ENCODE assay signal across 10 cellular contexts in genomic region chr12:64680235-64680634, GRCh38.
DNase-seq lines count a peak whose midpoint lies in the region; ATAC-seq, FAIRE-seq and TF ChIP-seq lines count a peak whose summit lies in the region.
"Had no signal": no experiment of that assay in that cellular context is flagged by ENCODE, and none has a peak within 500 bp of the region (broad histone marks: within the 10 kb centered on the region; RNA-seq: fewer than 3 reads in every experiment).

No MANE protein-coding gene starts in this region.

- H3K36me3 ChIP-seq in keratinocyte (ENCODE audit: control insufficient read depth in 2 of 2, extremely low read depth in 1 of 2, insufficient read depth in 2 of 2, low read length in 2 of 2) (no peaks in the 10 kb centered on the region), thymus (ENCODE audit: control insufficient read depth, insufficient read depth) (no peaks in the 10 kb centered on the region)

- peak overlapping the region; percentile 72 for H3K9ac ChIP-seq in keratinocyte (ENCODE audit: control insufficient read depth, extremely low read depth, insufficient read depth, low read length)

- H3K36me3 Mint-ChIP-seq in activated CD4-positive, alpha-beta T cell treated with anti-CD3 and anti-CD28 coated beads, Interleukin-2, amount 10 ng/mL, durations not matched to agents 7 days and 5 days (ENCODE audit: low read depth), result peaks cover 66% of the 10 kb centered on the region
- peaks cover 27% of the 10 kb centered on the region for H3K36me3 Mint-ChIP-seq in activated CD8-positive, alpha-beta T cell treated with anti-CD3 and anti-CD28 coated beads for 36 hours (ENCODE audit: low read depth)

- FAIRE-seq in keratinocyte (lab: Jason Lieb, UNC), result no peak

- H3K27me3 ChIP-seq in keratinocyte (ENCODE audit: control insufficient read depth, extremely low read depth, insufficient read depth, low read length) (no peaks in the 10 kb centered on the region), thymus (ENCODE audit: control insufficient read depth, insufficient read depth) (no peaks in the 10 kb centered on the region)

- dilution Hi-C loops in keratinocyte (cut with MboI; ENCODE audit: extremely low pct_ligation_motif_present, low sequenced_read_pairs), result loop anchor here (25.0 kb wide), 1 partner anchor 143 kb away; no protein-coding TSS in a partner anchor

- ATAC-seq in activated CD8-positive, alpha-beta T cell treated with anti-CD3 and anti-CD28 coated beads for 36 hours, result no peak
- no peak for ATAC-seq in GM18517 (IDR thresholded peaks at IDR 0.05; ENCODE audit: unreplicated experiment)
- no peak for ATAC-seq in GM21381 (IDR thresholded peaks at IDR 0.05; ENCODE audit: unreplicated experiment)
- ATAC-seq in GM19035 (IDR thresholded peaks at IDR 0.05; ENCODE audit: unreplicated experiment), result no peak

- no peaks in the 10 kb centered on the region for H3K27me3 Mint-ChIP-seq in activated CD4-positive, alpha-beta T cell treated with anti-CD3 and anti-CD28 coated beads, Interleukin-2, amount 10 ng/mL, durations not matched to agents 7 days and 5 days
- H3K27me3 Mint-ChIP-seq in activated CD8-positive, alpha-beta T cell treated with anti-CD3 and anti-CD28 coated beads for 36 hours, result no peaks in the 10 kb centered on the region

- peaks cover 16% of the 10 kb centered on the region for H3K79me2 ChIP-seq in keratinocyte (ENCODE audit: control insufficient read depth, insufficient read depth, low read length)

- H3K9me3 ChIP-seq in keratinocyte (ENCODE audit: control insufficient read depth, low read depth, low read length), result no peaks in the 10 kb centered on the region
- no peaks in the 10 kb centered on the region for H3K9me3 ChIP-seq in thymus (ENCODE audit: control insufficient read depth)

- no peaks in the 10 kb centered on the region for H3K9me3 Mint-ChIP-seq in activated CD4-positive, alpha-beta T cell treated with anti-CD3 and anti-CD28 coated beads, Interleukin-2, amount 10 ng/mL, durations not matched to agents 7 days and 5 days
- no peaks in the 10 kb centered on the region for H3K9me3 Mint-ChIP-seq in activated CD8-positive, alpha-beta T cell treated with anti-CD3 and anti-CD28 coated beads for 36 hours

- H3K27ac Mint-ChIP-seq in activated CD4-positive, alpha-beta T cell treated with anti-CD3 and anti-CD28 coated beads, Interleukin-2, amount 10 ng/mL, durations not matched to agents 7 days and 5 days, result peak overlapping the region; percentile 92
- H3K27ac Mint-ChIP-seq in activated CD8-positive, alpha-beta T cell treated with anti-CD3 and anti-CD28 coated beads for 36 hours, result peak overlapping the region; percentile 88

- H3K9me1 ChIP-seq in keratinocyte (ENCODE audit: control insufficient read depth, extremely low read depth, insufficient read depth, low read length), result no peaks in the 10 kb centered on the region

- peak overlapping the region in 2 of 3 experiments; percentile 33 to 59 for H3K4me3 ChIP-seq in keratinocyte (ENCODE audit: control insufficient read depth in 2 of 3, extremely low read depth in 1 of 3, insufficient read depth in 2 of 3, low read depth in 1 of 3, low read length in 3 of 3)
- H3K4me3 ChIP-seq in thymus (ENCODE audit: low read length), result no peak overlapping the region

- H3K4me1 Mint-ChIP-seq in activated CD4-positive, alpha-beta T cell treated with anti-CD3 and anti-CD28 coated beads, Interleukin-2, amount 10 ng/mL, durations not matched to agents 7 days and 5 days, result peaks cover 94% of the 10 kb centered on the region
- peaks cover 90% of the 10 kb centered on the region for H3K4me1 Mint-ChIP-seq in activated CD8-positive, alpha-beta T cell treated with anti-CD3 and anti-CD28 coated beads for 36 hours (ENCODE audit: low read depth)

- peak overlapping the region; percentile 65 for H3K4me3 Mint-ChIP-seq in activated CD4-positive, alpha-beta T cell treated with anti-CD3 and anti-CD28 coated beads, Interleukin-2, amount 10 ng/mL, durations not matched to agents 7 days and 5 days
- H3K4me3 Mint-ChIP-seq in activated CD8-positive, alpha-beta T cell treated with anti-CD3 and anti-CD28 coated beads for 36 hours, result peak overlapping the region; percentile 54

- intact Hi-C loops in activated CD8-positive, alpha-beta T cell treated with anti-CD3 and anti-CD28 coated beads for 36 hours (cut with micrococcal nuclease), result no loop called here

- TF ChIP-seq CTCF in activated CD8-positive, alpha-beta T cell treated with anti-CD3 and anti-CD28 coated beads for 36 hours (IDR thresholded peaks at IDR 0.05), result no peak
- TF ChIP-seq CTCF in keratinocyte (optimal IDR thresholded peaks at IDR 0.05 in 1 of 3, IDR thresholded peaks at IDR 0.05 in 1 of 3, conservative IDR thresholded peaks at IDR 0.05 in 1 of 3; ENCODE audit: extremely low read depth in 1 of 3, insufficient read depth in 2 of 3, low read length in 3 of 3), result no peak

- H3K4me2 ChIP-seq in keratinocyte (ENCODE audit: control insufficient read depth, extremely low read depth, insufficient read depth, low read depth, low read length), result peak overlapping the region; percentile 78

- POLR2A ChIA-PET in activated CD4-positive, alpha-beta T cell treated with anti-CD3 and anti-CD28 coated beads, Interleukin-2, amount 10 ng/mL, durations not matched to agents 7 days and 5 days (lab: Charles Lee), result interaction anchor here (2.0 kb wide), 1 partner anchor 11 kb away, joined by 8 read pairs; no protein-coding TSS in a partner anchor
- POLR2A ChIA-PET in activated CD8-positive, alpha-beta T cell treated with anti-CD3 and anti-CD28 coated beads for 36 hours (lab: Charles Lee), result interaction anchor here (0.9 to 3.8 kb wide), 5 partner anchors 8 to 70 kb away, joined by 3 to 32 read pairs (median 3); partner anchors contain the start of gene RASSF3

- CTCF ChIA-PET in activated CD4-positive, alpha-beta T cell treated with anti-CD3 and anti-CD28 coated beads, Interleukin-2, amount 10 ng/mL, durations not matched to agents 7 days and 5 days (lab: Charles Lee), result interaction anchor here (0.7 to 4.4 kb wide), 11 partner anchors 8 to 98 kb away, joined by 3 to 19 read pairs (median 4); no protein-coding TSS in a partner anchor
- CTCF ChIA-PET in activated CD8-positive, alpha-beta T cell treated with anti-CD3 and anti-CD28 coated beads for 36 hours (lab: Charles Lee), result interaction anchor here (0.8 to 3.2 kb wide), 10 partner anchors 9 to 131 kb away, joined by 3 to 14 read pairs (median 4); no protein-coding TSS in a partner anchor

- H3K27ac ChIP-seq in keratinocyte (ENCODE audit: control insufficient read depth, insufficient read depth, low read length) (peak overlapping the region; percentile 85), thymus (ENCODE audit: low read depth) (peak overlapping the region; percentile 43)

- WGBS in thymus, result 95% methylated on average over 4 of the region's 4 CpGs

- H2AFZ ChIP-seq in keratinocyte (ENCODE audit: control insufficient read depth, low read length), result peak overlapping the region; percentile 3

- H4K20me1 ChIP-seq in keratinocyte (ENCODE audit: control insufficient read depth, extremely low read depth, insufficient read depth, low read length), result no peaks in the 10 kb centered on the region

- H3K4me1 ChIP-seq in keratinocyte (ENCODE audit: control insufficient read depth, extremely low read depth, insufficient read depth, low read length), result peaks cover 29% of the 10 kb centered on the region
- H3K4me1 ChIP-seq in thymus (ENCODE audit: control insufficient read depth, insufficient read depth, low read length), result peaks cover 43% of the 10 kb centered on the region

- DNase-seq in activated CD4-positive, alpha-beta T cell treated with anti-CD3 and anti-CD28 coated beads, Interleukin-2, amount 10 ng/mL, durations not matched to agents 7 days and 5 days, result no peak
- DNase-seq in activated CD4-positive, alpha-beta T cell treated with anti-CD3 and anti-CD28 coated beads, Interleukin-2, amount 50 U/mL, for 48 hours, result no peak
- no peak for DNase-seq in activated CD8-positive, alpha-beta T cell treated with anti-CD3 and anti-CD28 coated beads for 36 hours
- no peak for DNase-seq in keratinocyte (ENCODE audit: low read depth, low spot score)
- DNase-seq: AML-193, MM.1S had no signal
